Comparison of ENCODE assay signal across 19 cellular contexts in genomic region chr21:36263797-36264196, GRCh38.
"Had no signal": no experiment of that assay in that cellular context is flagged by ENCODE, and none has a peak within 500 bp of the region (broad histone marks: within the 10 kb centered on the region; RNA-seq: fewer than 3 reads in every experiment).

No MANE protein-coding gene starts in this region.

- H3K9me3 Mint-ChIP-seq: activated CD4-positive, alpha-beta memory T cell treated with anti-CD3 and anti-CD28 coated beads for 36 hours; activated naive CD8-positive, alpha-beta T cell treated with anti-CD3 and anti-CD28 coated beads, Interleukin-2, amount 10 ng/mL, durations not matched to agents 7 days and 5 days; stimulated activated naive CD8-positive, alpha-beta T cell treated with anti-CD3 and anti-CD28 coated beads, Interleukin-15, Interleukin-2, amounts not matched to agents 100 ng/mL and 50 ng/mL, for 24 hours had no signal

- H3K27me3 Mint-ChIP-seq: activated CD4-positive, alpha-beta memory T cell treated with anti-CD3 and anti-CD28 coated beads for 36 hours; activated naive CD8-positive, alpha-beta T cell treated with anti-CD3 and anti-CD28 coated beads, Interleukin-2, amount 10 ng/mL, durations not matched to agents 7 days and 5 days; stimulated activated naive CD8-positive, alpha-beta T cell treated with anti-CD3 and anti-CD28 coated beads, Interleukin-15, Interleukin-2, amounts not matched to agents 100 ng/mL and 50 ng/mL, for 24 hours had no signal

- ATAC-seq: heart left ventricle, left cardiac atrium, pancreas, psoas muscle had no signal

- H3K4me1 ChIP-seq: colonic mucosa, pancreas, psoas muscle had no signal

- H3K4me3 ChIP-seq: colonic mucosa, heart left ventricle, pancreas, psoas muscle, right atrium auricular region, thyroid gland had no signal

- DNase-seq: activated CD4-positive, alpha-beta memory T cell treated with anti-CD3 and anti-CD28 coated beads for 36 hours; activated CD4-positive, alpha-beta T cell treated with anti-CD3 and anti-CD28 coated beads for 48 hours; activated naive CD4-positive, alpha-beta T cell treated with Interleukin-2 at 50 U/mL for 16 hours; activated naive CD8-positive, alpha-beta T cell treated with anti-CD3 and anti-CD28 coated beads, Interleukin-2, amount 10 ng/mL, durations not matched to agents 7 days and 5 days; activated T-cell treated with anti-CD3 and anti-CD28 coated beads, Interleukin-2, amount 50 U/mL, for 48 hours; amygdala; colonic mucosa; heart left ventricle; left cardiac atrium; pancreas; psoas muscle; stimulated activated CD4-positive, alpha-beta T cell treated with anti-CD3 and anti-CD28 coated beads, Interleukin-4, amount 100 ng/mL, for 24 hours; substantia nigra; T1000; thyroid gland had no signal

- H3K27ac Mint-ChIP-seq: activated CD4-positive, alpha-beta memory T cell treated with anti-CD3 and anti-CD28 coated beads for 36 hours; activated naive CD8-positive, alpha-beta T cell treated with anti-CD3 and anti-CD28 coated beads, Interleukin-2, amount 10 ng/mL, durations not matched to agents 7 days and 5 days; nephron; stimulated activated naive CD8-positive, alpha-beta T cell treated with anti-CD3 and anti-CD28 coated beads, Interleukin-15, Interleukin-2, amounts not matched to agents 100 ng/mL and 50 ng/mL, for 24 hours had no signal

- H3K9me3 ChIP-seq: colonic mucosa, heart left ventricle, pancreas, psoas muscle, right atrium auricular region, thyroid gland had no signal

- FAIRE-seq: islet of Langerhans, pancreas had no signal

- H3K27ac ChIP-seq: colonic mucosa, heart left ventricle, pancreas, psoas muscle, right atrium auricular region, thyroid gland had no signal

- H3K4me3 Mint-ChIP-seq: activated CD4-positive, alpha-beta memory T cell treated with anti-CD3 and anti-CD28 coated beads for 36 hours; activated naive CD8-positive, alpha-beta T cell treated with anti-CD3 and anti-CD28 coated beads, Interleukin-2, amount 10 ng/mL, durations not matched to agents 7 days and 5 days; nephron; stimulated activated naive CD8-positive, alpha-beta T cell treated with anti-CD3 and anti-CD28 coated beads, Interleukin-15, Interleukin-2, amounts not matched to agents 100 ng/mL and 50 ng/mL, for 24 hours had no signal

- H3K36me3 ChIP-seq: colonic mucosa, pancreas, right atrium auricular region, thyroid gland had no signal
